In genomic region chr10:92867235-92867634, GRCh38 we compare ENCODE assay signal across 24 cellular contexts. TPM values are rescaled to one million over a fixed set of nuclear protein-coding genes. Genes with fewer than 3 reads are reported as not detected.
DNase-seq lines count a peak whose midpoint lies in the region; ATAC-seq, FAIRE-seq and TF ChIP-seq lines count a peak whose summit lies in the region.
"Had no signal": no experiment of that assay in that cellular context is flagged by ENCODE, and none has a peak within 500 bp of the region (broad histone marks: within the 10 kb centered on the region; RNA-seq: fewer than 3 reads in every experiment).

No MANE protein-coding gene starts in this region.

- intact Hi-C loops in K562 (cut with micrococcal nuclease) = no loop called here

- no peaks in the 10 kb centered on the region for H3K36me3 Mint-ChIP-seq in activated naive CD8-positive, alpha-beta T cell
- H3K36me3 Mint-ChIP-seq in activated naive CD8-positive, alpha-beta T cell treated with anti-CD3 and anti-CD28 coated beads, Interleukin-2, amount 50 U/mL, for 24 hours (ENCODE audit: low read depth) = peaks cover 2% of the 10 kb centered on the region

- in situ Hi-C loops in K562 (cut with MboI) = no loop called here
- in situ Hi-C loops in GM13977 (cut with MboI; ENCODE audit: low pct_unique_long_range_greater_than_20kb, low sequenced_read_pairs, unreplicated experiment) = no loop called here

- ATAC-seq in activated naive CD8-positive, alpha-beta T cell treated with anti-CD3 and anti-CD28 coated beads, Interleukin-2, amount 50 U/mL, for 24 hours = no peak
- ATAC-seq in K562 = peak; percentile 52; the same call in 2 of the 3 replicates
- no peak for ATAC-seq in GM18517 (IDR thresholded peaks at IDR 0.05; ENCODE audit: unreplicated experiment)
- ATAC-seq: A549, GM23338 had no signal

- 19% methylated on average over 3 of the region's 3 CpGs for WGBS in K562 (ENCODE audit: insufficient coverage, low coverage, missing lambda C conversion rate)

- H3K4me2 ChIP-seq in K562 (ENCODE audit: insufficient read depth, low read length) = no peak overlapping the region
- H3K4me2 ChIP-seq: BLaER1 treated with 17β-estradiol and CSF1 and Interleukin-3, amounts not matched to agents 10 nM and 100 nM; GM23338 had no signal

- no peak overlapping the region for H3K4me3 Mint-ChIP-seq in activated naive CD8-positive, alpha-beta T cell
- no peak overlapping the region for H3K4me3 Mint-ChIP-seq in activated naive CD8-positive, alpha-beta T cell treated with anti-CD3 and anti-CD28 coated beads, Interleukin-2, amount 50 U/mL, for 24 hours
- H3K4me3 Mint-ChIP-seq: CD14-positive monocyte; CD4-positive, alpha-beta T cell; CD8-positive, alpha-beta memory T cell; GM23338 had no signal

- no peak for TF ChIP-seq EP300 in K562 (IDR thresholded peaks at IDR 0.05; ENCODE audit: low read length)

- no peak overlapping the region for H3K27ac ChIP-seq in K562 (ENCODE audit: extremely low read depth, low read depth, low read length)
- H3K27ac ChIP-seq: A549; BLaER1 treated with 17β-estradiol and CSF1 and Interleukin-3, amounts not matched to agents 10 nM and 100 nM had no signal

- H2AFZ ChIP-seq in K562 (ENCODE audit: low read depth, low read length) = no peak overlapping the region
- H2AFZ ChIP-seq: GM23338 had no signal

- no peaks in the 10 kb centered on the region for H3K36me3 ChIP-seq in K562 (ENCODE audit: control insufficient read depth, insufficient read depth, low read length)
- H3K36me3 ChIP-seq: BE2C, HAP-1 had no signal

- peaks cover 9% of the 10 kb centered on the region for H3K4me1 Mint-ChIP-seq in activated naive CD8-positive, alpha-beta T cell (ENCODE audit: low read depth)
- peaks cover 2% of the 10 kb centered on the region for H3K4me1 Mint-ChIP-seq in activated naive CD8-positive, alpha-beta T cell treated with anti-CD3 and anti-CD28 coated beads, Interleukin-2, amount 50 U/mL, for 24 hours
- H3K4me1 Mint-ChIP-seq: GM23338 had no signal

- no peaks in the 10 kb centered on the region for H4K20me1 ChIP-seq in K562 (replicated peaks; ENCODE audit: control insufficient read depth, insufficient read depth, low read length)

- no peak for TF ChIP-seq RAD21 in K562 (CRISPR knock-in tag; conservative IDR thresholded peaks at IDR 0.05 in 1 of 2, IDR thresholded peaks at IDR 0.05 in 1 of 2)

- peak overlapping the region; percentile 66 for H3K27ac Mint-ChIP-seq in activated naive CD8-positive, alpha-beta T cell
- no peak overlapping the region for H3K27ac Mint-ChIP-seq in activated naive CD8-positive, alpha-beta T cell treated with anti-CD3 and anti-CD28 coated beads, Interleukin-2, amount 50 U/mL, for 24 hours
- H3K27ac Mint-ChIP-seq: CD14-positive monocyte; CD4-positive, alpha-beta T cell; CD8-positive, alpha-beta memory T cell; GM23338 had no signal

- H3K4me3 ChIP-seq in K562 = no peak overlapping the region
- H3K4me3 ChIP-seq: A549; BLaER1 treated with 17β-estradiol and CSF1 and Interleukin-3, amounts not matched to agents 10 nM and 100 nM; GM23338; HAP-1 had no signal

- no peaks in the 10 kb centered on the region for H3K27me3 ChIP-seq in K562 (ENCODE audit: control insufficient read depth in 2 of 2, insufficient read depth in 2 of 2, low read length in 2 of 2)
- H3K27me3 ChIP-seq: BE2C; BLaER1 treated with 17β-estradiol and CSF1 and Interleukin-3, amounts not matched to agents 10 nM and 100 nM had no signal

- BruUV-seq in K562 (replicated peaks; lab: Mats Ljungman, UMichigan) = no TSS peak

- H3K9ac ChIP-seq in K562 (ENCODE audit: insufficient read depth in 1 of 2, low read depth in 2 of 2, low read length in 2 of 2) = no peak overlapping the region
- H3K9ac ChIP-seq: BLaER1 treated with 17β-estradiol and CSF1 and Interleukin-3, amounts not matched to agents 10 nM and 100 nM had no signal

- POLR2A ChIA-PET in K562 (lab: Yijun Ruan, JAX) = interaction anchor here (0.9 kb wide), 1 partner anchor 177 kb away, joined by 3 read pairs; no protein-coding TSS in a partner anchor
- POLR2A ChIA-PET in GM10248 (lab: Yijun Ruan, JAX) = no interaction called here

- H3K4me1 ChIP-seq in K562 (replicated peaks in 1 of 2; ENCODE audit: control insufficient read depth in 2 of 2, insufficient read depth in 2 of 2, low read length in 2 of 2) = peaks cover 0 to 5% of the 10 kb centered on the region in 2 experiments; a peak in 2 of 5 replicates
- H3K4me1 ChIP-seq: BE2C had no signal

- no peak for TF ChIP-seq POLR2A in K562 (conservative IDR thresholded peaks at IDR 0.05)

- no peaks in the 10 kb centered on the region for H3K9me1 ChIP-seq in K562 (ENCODE audit: control insufficient read depth, insufficient read depth, low read length)

- H3K79me2 ChIP-seq in K562 (ENCODE audit: control insufficient read depth, insufficient read depth, low read length) = peaks cover 89% of the 10 kb centered on the region

- TF ChIP-seq CTCF in K562 (IDR thresholded peaks at IDR 0.05 in 2 of 3, conservative IDR thresholded peaks at IDR 0.05 in 1 of 3; ENCODE audit: insufficient read depth in 2 of 3, low read depth in 1 of 3, low read length in 3 of 3) (no peak), GM13977 (IDR thresholded peaks at IDR 0.05; ENCODE audit: extremely low read depth, insufficient read depth, missing control alignments) (no peak), GM10248 (IDR thresholded peaks at IDR 0.05; ENCODE audit: control extremely low read depth, extremely low read depth, low read depth, missing control alignments) (no peak)

- no peak for FAIRE-seq in K562 (lab: Jason Lieb, UNC)
- FAIRE-seq: D721Med, GM12892 had no signal

- CTCF ChIA-PET in K562 (lab: Yijun Ruan, JAX; ENCODE audit: low intra/inter-chr PET ratio) (no interaction called here), GM10248 (lab: Yijun Ruan, JAX) (no interaction called here)

- DNase-seq in activated naive CD8-positive, alpha-beta T cell treated with anti-CD3 and anti-CD28 coated beads, Interleukin-2, amount 50 U/mL, for 24 hours = no peak
- peak; percentile 4 for DNase-seq in NCI-H2227 (lab: John Stamatoyannopoulos, UW; ENCODE audit: unreplicated experiment)
- no peak for DNase-seq in K562 (ENCODE audit: extremely low read depth in 1 of 4, low spot score in 3 of 4)
- no peak for DNase-seq in GM13977 (ENCODE audit: low spot score)
- no peak for DNase-seq in GM10248 (ENCODE audit: extremely low spot score)
- DNase-seq: 8988T; ACHN; AML-193; BE2C; CD4-positive, alpha-beta T cell; CD8-positive, alpha-beta memory T cell; DMS 273 treated with DMSO at 0.1 percent for 48 hours; DMS79; EL; GDM1 had no signal

- H3K27me3 Mint-ChIP-seq in activated naive CD8-positive, alpha-beta T cell = no peaks in the 10 kb centered on the region
- no peaks in the 10 kb centered on the region for H3K27me3 Mint-ChIP-seq in activated naive CD8-positive, alpha-beta T cell treated with anti-CD3 and anti-CD28 coated beads, Interleukin-2, amount 50 U/mL, for 24 hours
- H3K27me3 Mint-ChIP-seq: CD4-positive, alpha-beta T cell; CD8-positive, alpha-beta memory T cell had no signal

- H3K9me3 Mint-ChIP-seq in activated naive CD8-positive, alpha-beta T cell (ENCODE audit: low read depth) = no peaks in the 10 kb centered on the region
- H3K9me3 Mint-ChIP-seq in activated naive CD8-positive, alpha-beta T cell treated with anti-CD3 and anti-CD28 coated beads, Interleukin-2, amount 50 U/mL, for 24 hours = no peaks in the 10 kb centered on the region
- H3K9me3 Mint-ChIP-seq: CD4-positive, alpha-beta T cell; GM23338 had no signal

- H3K9me3 ChIP-seq in K562 (replicated peaks; ENCODE audit: control insufficient read depth, insufficient read depth, low read depth, low read length) = no peaks in the 10 kb centered on the region
- H3K9me3 ChIP-seq: A549, BE2C, HAP-1 had no signal

TF ChIP-seq in K562, 482 proteins besides CTCF, POLR2A, EP300 and RAD21:
- TF ChIP-seq HNRNPLL (IDR thresholded peaks at IDR 0.05; ENCODE audit: low read depth, low read length, poor library complexity, severe bottlenecking) (no peak), SRSF7 (optimal IDR thresholded peaks at IDR 0.05; ENCODE audit: low read depth, low read length) (no peak), TRIM28 (IDR thresholded peaks at IDR 0.05) (no peak), ZNF239 (CRISPR knock-in tag; IDR thresholded peaks at IDR 0.05) (no peak), MCM5 (IDR thresholded peaks at IDR 0.05; ENCODE audit: low read depth) (no peak), ERF (CRISPR knock-in tag; IDR thresholded peaks at IDR 0.05) (no peak), CREM (IDR thresholded peaks at IDR 0.05; ENCODE audit: low read depth) (no peak), HMBOX1 (IDR thresholded peaks at IDR 0.05) (no peak), ZNF561 (CRISPR knock-in tag; conservative IDR thresholded peaks at IDR 0.05) (no peak)
TF ChIP-seq in K562: peak in this region for 0.

RNA-seq across cellular contexts. Expression of gene EXOC6, which starts 18.9 kb away (rescaled TPM):
- total RNA-seq in K562 (2011; cell fraction: chromatin; rRNA removed; ENCODE audit: low replicate concordance) = 16.4 and 84.1 TPM in 2 replicates
- total RNA-seq in K562 (2011; cell fraction: nucleolus; rRNA removed) = 24.0 and 28.2 TPM in 2 replicates
- total RNA-seq in K562 (2011; cell fraction: nucleoplasm; rRNA removed) = 25.2 and 30.2 TPM in 2 replicates
- total RNA-seq in K562 (2014; rRNA removed) (21.3 and 45.1 TPM in 2 replicates), K562 (2014; rRNA removed; fragmentation: Illumina TruSeq; extraction: Trizol) (34.7 and 41.8 TPM in 2 replicates), K562 (2015; rRNA removed; fragmentation: Illumina TruSeq; extraction: Trizol) (30.1 and 34.7 TPM in 2 replicates), K562 (2021) (24.7 and 25.0 TPM in 2 replicates)
- polyA plus RNA-seq in K562 (2011; rRNA removed) (24.9 and 42.5 TPM in 2 replicates), K562 (2014; fragmentation: Illumina TruSeq; extraction: Trizol) (40.4 and 42.8 TPM in 2 replicates), K562 (2014; fragmentation: Nextera tagmentation; extraction: Ambion mirVana) (10 to 100 TPM; 13.9 to 17.0 TPM), K562 (2014; rRNA removed) (14.2 and 17.3 TPM in 2 replicates)
- polyA plus RNA-seq in K562 (2011; cell fraction: cytosol; rRNA removed) = 3.8 and 8.0 TPM in 2 replicates
- polyA plus RNA-seq in K562 (2011; cell fraction: nucleus; rRNA removed) = 20.7 and 27.0 TPM in 2 replicates
- 20.9 and 30.9 TPM in 2 replicates for polyA plus RNA-seq in K562 (2012)
- polyA minus RNA-seq in K562 (2011; rRNA and poly(A)+ RNA removed) = 21.3 and 30.5 TPM in 2 replicates
- polyA minus RNA-seq in K562 (2011; cell fraction: cytosol; rRNA and poly(A)+ RNA removed) = 16.7 and 23.3 TPM in 2 replicates
- polyA minus RNA-seq in K562 (2011; cell fraction: nucleus; rRNA and poly(A)+ RNA removed) = 13.7 and 44.5 TPM in 2 replicates
